In the genomic region with DNA sequence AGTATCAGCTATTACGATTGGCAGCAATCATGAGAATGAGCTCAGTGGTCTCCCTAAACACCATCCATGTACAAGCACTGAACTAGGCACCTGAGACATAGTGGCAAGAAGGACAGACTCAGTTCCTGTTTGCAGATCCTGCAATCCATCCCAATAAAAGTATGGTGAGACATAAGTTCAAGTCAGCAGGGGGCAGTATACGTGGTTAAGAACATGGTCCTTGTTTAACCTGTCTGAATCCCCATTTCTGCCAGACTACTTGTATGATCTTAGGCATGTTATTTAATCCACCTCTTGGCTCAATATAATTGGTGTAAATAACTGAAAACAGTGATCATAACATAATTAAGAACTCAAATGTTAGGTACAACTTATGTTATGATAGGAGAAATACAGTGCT, we compare ENCODE assay signal across 9 cellular contexts. TPM values are rescaled to one million over a fixed set of nuclear protein-coding genes. Genes with fewer than 3 reads are reported as not detected.
DNase-seq lines count a peak whose midpoint lies in the region; ATAC-seq, FAIRE-seq and TF ChIP-seq lines count a peak whose summit lies in the region.
"Had no signal": no experiment of that assay in that cellular context is flagged by ENCODE, and none has a peak within 500 bp of the region (broad histone marks: within the 10 kb centered on the region; RNA-seq: fewer than 3 reads in every experiment).

No MANE protein-coding gene starts in this region.

- H3K4me3 Mint-ChIP-seq in MCF 10A (ENCODE audit: unreplicated experiment): no peak overlapping the region
- H3K4me3 Mint-ChIP-seq: IgD-negative memory B cell had no signal

- no peak for TF ChIP-seq POLR2A in breast epithelium (IDR thresholded peaks at IDR 0.05)

- BruUV-seq in MCF 10A (replicated peaks; lab: Mats Ljungman, UMichigan): no TSS peak

- H3K36me3 ChIP-seq in breast epithelium (no peaks in the 10 kb centered on the region), upper lobe of right lung (peaks cover 7% of the 10 kb centered on the region)

- H3K4me1 Mint-ChIP-seq in MCF 10A (ENCODE audit: insufficient read depth, unreplicated experiment): no peaks in the 10 kb centered on the region

- H3K27ac Mint-ChIP-seq in MCF 10A (ENCODE audit: low read depth, unreplicated experiment): no peak overlapping the region

- no peak for TF ChIP-seq CTCF in MCF 10A (IDR thresholded peaks at IDR 0.05; ENCODE audit: unreplicated experiment)
- TF ChIP-seq CTCF in breast epithelium (IDR thresholded peaks at IDR 0.05): no peak
- no peak for TF ChIP-seq CTCF in epithelial cell of esophagus (IDR thresholded peaks at IDR 0.05; ENCODE audit: insufficient read depth, low read depth, low read length, missing control alignments)
- no peak for TF ChIP-seq CTCF in upper lobe of right lung (IDR thresholded peaks at IDR 0.05)
- TF ChIP-seq CTCF in dorsolateral prefrontal cortex (IDR thresholded peaks at IDR 0.05 in 54 of 56, conservative IDR thresholded peaks at IDR 0.05 in 2 of 56; ENCODE audit: low read depth in 1 of 56, partially characterized antibody in 56 of 56): peak in 1 of 56 donors; percentile 24

- no peak for FAIRE-seq in HTR-8/SVneo (lab: Jason Lieb, UNC)

- H3K9me3 Mint-ChIP-seq in MCF 10A (ENCODE audit: unreplicated experiment): no peaks in the 10 kb centered on the region

- H3K27me3 Mint-ChIP-seq in MCF 10A (ENCODE audit: insufficient read depth, unreplicated experiment): no peaks in the 10 kb centered on the region
- H3K27me3 Mint-ChIP-seq: IgD-negative memory B cell had no signal

- H3K27ac ChIP-seq in breast epithelium: no peak overlapping the region
- H3K27ac ChIP-seq in upper lobe of right lung: no peak overlapping the region
- no peak overlapping the region for H3K27ac ChIP-seq in dorsolateral prefrontal cortex

- DNase-seq in MCF 10A (ENCODE audit: unreplicated experiment) (peak; percentile 38), breast epithelium (ENCODE audit: low spot score in 2 of 2) (no peak), NCI-H226 (peak; percentile 2), epithelial cell of esophagus (ENCODE audit: low read depth) (peak; percentile 54), upper lobe of right lung (no peak), HTR-8/SVneo (ENCODE audit: insufficient read length, low spot score) (no peak), dorsolateral prefrontal cortex (no peak)

- H3K4me3 ChIP-seq in breast epithelium: no peak overlapping the region
- H3K4me3 ChIP-seq in epithelial cell of esophagus (ENCODE audit: low read length): no peak overlapping the region
- H3K4me3 ChIP-seq in upper lobe of right lung: no peak overlapping the region
- no peak overlapping the region for H3K4me3 ChIP-seq in dorsolateral prefrontal cortex

- H3K4me1 ChIP-seq in breast epithelium (no peaks in the 10 kb centered on the region), upper lobe of right lung (no peaks in the 10 kb centered on the region)

- H3K36me3 Mint-ChIP-seq in MCF 10A (ENCODE audit: insufficient read depth, unreplicated experiment): peaks cover 15% of the 10 kb centered on the region

- ATAC-seq in upper lobe of right lung: peak; percentile 28
- no peak for ATAC-seq in HG03354 (IDR thresholded peaks at IDR 0.05; ENCODE audit: poor library complexity, severe bottlenecking, unreplicated experiment)

- H3K27me3 ChIP-seq in breast epithelium (no peaks in the 10 kb centered on the region), upper lobe of right lung (no peaks in the 10 kb centered on the region), dorsolateral prefrontal cortex (no peaks in the 10 kb centered on the region)

- peaks cover 0 to 5% of the 10 kb centered on the region in 2 donors for H3K9me3 ChIP-seq in breast epithelium
- no peaks in the 10 kb centered on the region for H3K9me3 ChIP-seq in upper lobe of right lung

- intact Hi-C loops in MCF 10A (cut with micrococcal nuclease): no loop called here
- intact Hi-C loops in breast epithelium (cut with DNase I; ENCODE audit: low total_unique reads): no loop called here
- intact Hi-C loops in upper lobe of right lung (cut with DNase I): no loop called here
- intact Hi-C loops in dorsolateral prefrontal cortex (cut with DNase I): no loop called here

- POLR2A ChIA-PET in MCF 10A (lab: Yijun Ruan, JAX): no interaction called here

- CTCF ChIA-PET in MCF 10A (lab: Yijun Ruan, JAX): interaction anchor here (0.9 to 2.0 kb wide), 6 partner anchors 11 to 364 kb away, joined by 3 to 10 read pairs (median 3); no protein-coding TSS in a partner anchor

RNA-seq across cellular contexts. Expression of gene PNISR, which starts 33.2 kb away (rescaled TPM):
- total RNA-seq in MCF 10A (2022): 95.9 and 115 TPM in 2 replicates
- 100 to 1,000 TPM; 133 to 294 (median 206) TPM for total RNA-seq in breast epithelium
- total RNA-seq in upper lobe of right lung: 111 TPM
- total RNA-seq in dorsolateral prefrontal cortex: 100 to 1,000 TPM; 139 to 271 (median 192) TPM

RNA-seq across cellular contexts. Expression of gene USP45, which starts 56.9 kb away (rescaled TPM):
- total RNA-seq in MCF 10A (2022) (12.7 and 14.4 TPM in 2 replicates), breast epithelium (10 to 100 TPM; 14.1 to 25.8 (median 25.2) TPM), upper lobe of right lung (8.3 TPM), dorsolateral prefrontal cortex (10 to 100 TPM; 29.4 to 69.4 (median 43.0) TPM)

Comparison
In these comparisons a context has a peak if more than half of its experiments do, and no peak if none do; other contexts are left out.
1. DNase-seq: peak in MCF 10A (single experiment), NCI-H226 (single experiment) and epithelial cell of esophagus (single experiment); none in breast epithelium (0 of 2), upper lobe of right lung (single experiment), HTR-8/SVneo (single experiment) and dorsolateral prefrontal cortex (0 of 10).